ENCODE assay signal across 2 cellular contexts in the genomic region with DNA sequence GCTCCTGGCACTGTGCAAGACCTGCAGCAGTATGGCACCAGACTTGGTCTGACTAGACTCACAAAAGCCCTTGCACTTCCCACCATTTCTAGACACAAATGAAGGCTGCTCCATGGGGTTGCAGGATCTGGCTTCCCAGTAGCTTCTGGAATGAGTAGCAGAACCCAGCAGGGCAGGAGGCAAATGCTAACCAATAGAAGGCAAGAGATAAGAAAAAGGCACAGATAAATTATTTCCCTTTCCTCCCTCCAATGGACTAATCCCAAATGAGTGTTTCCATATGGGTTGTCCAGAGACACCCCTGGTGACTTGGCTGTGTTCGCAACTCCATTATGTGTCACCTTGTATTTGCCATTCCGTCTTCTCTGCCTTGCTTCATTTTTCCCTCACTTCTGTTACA.
TF ChIP-seq lines count a peak whose summit lies in the region.

No MANE protein-coding gene starts in this region.

TF ChIP-seq in SK-N-SH treated with all-trans-retinoic acid at 6 μM for 48 hours, 23 proteins besides CTCF, POLR2A, EP300 and RAD21 (continued from another document):
- TF ChIP-seq, protein P1, sequence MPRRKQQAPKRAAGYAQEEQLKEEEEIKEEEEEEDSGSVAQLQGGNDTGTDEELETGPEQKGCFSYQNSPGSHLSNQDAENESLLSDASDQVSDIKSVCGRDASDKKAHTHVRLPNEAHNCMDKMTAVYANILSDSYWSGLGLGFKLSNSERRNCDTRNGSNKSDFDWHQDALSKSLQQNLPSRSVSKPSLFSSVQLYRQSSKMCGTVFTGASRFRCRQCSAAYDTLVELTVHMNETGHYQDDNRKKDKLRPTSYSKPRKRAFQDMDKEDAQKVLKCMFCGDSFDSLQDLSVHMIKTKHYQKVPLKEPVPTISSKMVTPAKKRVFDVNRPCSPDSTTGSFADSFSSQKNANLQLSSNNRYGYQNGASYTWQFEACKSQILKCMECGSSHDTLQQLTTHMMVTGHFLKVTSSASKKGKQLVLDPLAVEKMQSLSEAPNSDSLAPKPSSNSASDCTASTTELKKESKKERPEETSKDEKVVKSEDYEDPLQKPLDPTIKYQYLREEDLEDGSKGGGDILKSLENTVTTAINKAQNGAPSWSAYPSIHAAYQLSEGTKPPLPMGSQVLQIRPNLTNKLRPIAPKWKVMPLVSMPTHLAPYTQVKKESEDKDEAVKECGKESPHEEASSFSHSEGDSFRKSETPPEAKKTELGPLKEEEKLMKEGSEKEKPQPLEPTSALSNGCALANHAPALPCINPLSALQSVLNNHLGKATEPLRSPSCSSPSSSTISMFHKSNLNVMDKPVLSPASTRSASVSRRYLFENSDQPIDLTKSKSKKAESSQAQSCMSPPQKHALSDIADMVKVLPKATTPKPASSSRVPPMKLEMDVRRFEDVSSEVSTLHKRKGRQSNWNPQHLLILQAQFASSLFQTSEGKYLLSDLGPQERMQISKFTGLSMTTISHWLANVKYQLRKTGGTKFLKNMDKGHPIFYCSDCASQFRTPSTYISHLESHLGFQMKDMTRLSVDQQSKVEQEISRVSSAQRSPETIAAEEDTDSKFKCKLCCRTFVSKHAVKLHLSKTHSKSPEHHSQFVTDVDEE (CRISPR knock-in tag; IDR thresholded peaks at IDR 0.05): peak; percentile 41; the same call in 1 of the 2 replicates
- TF ChIP-seq GLIS3 (CRISPR knock-in tag; IDR thresholded peaks at IDR 0.05): no peak
- 0 out of 2 replicates have a peak, but pooled peaks have one; percentile 44 for TF ChIP-seq TCF4 (CRISPR knock-in tag; IDR thresholded peaks at IDR 0.05; ENCODE audit: borderline replicate concordance)
- no peak for TF ChIP-seq ZC3H10 (CRISPR knock-in tag; IDR thresholded peaks at IDR 0.05)
- no peak for TF ChIP-seq PPARA (CRISPR knock-in tag; IDR thresholded peaks at IDR 0.05; ENCODE audit: borderline replicate concordance)
- no peak for TF ChIP-seq SNAI2 (CRISPR knock-in tag; IDR thresholded peaks at IDR 0.05)
TF ChIP-seq in SK-N-SH treated with all-trans-retinoic acid at 6 μM for 48 hours: peak in this region for 2.

TF ChIP-seq in neural cell, 6 proteins besides CTCF, POLR2A, EP300 and RAD21 (continued from another document):
- TF ChIP-seq EZH2 (IDR thresholded peaks at IDR 0.05; ENCODE audit: borderline replicate concordance, insufficient read depth, low read length, poor library complexity, severe bottlenecking): no peak
- TF ChIP-seq MXI1 (conservative IDR thresholded peaks at IDR 0.05; ENCODE audit: poor library complexity, severe bottlenecking): no peak
- no peak for TF ChIP-seq POLR2AphosphoS5 (IDR thresholded peaks at IDR 0.05)
